ENCODE assay signal across 9 cellular contexts in genomic region chr2:64105676-64106461, GRCh38. TPM values are rescaled to one million over a fixed set of nuclear protein-coding genes. Genes with fewer than 3 reads are reported as not detected.
DNase-seq lines count a peak whose midpoint lies in the region; ATAC-seq and TF ChIP-seq lines count a peak whose summit lies in the region.
"Had no signal": no experiment of that assay in that cellular context is flagged by ENCODE, and none has a peak within 500 bp of the region (broad histone marks: within the 10 kb centered on the region; RNA-seq: fewer than 3 reads in every experiment).

No MANE protein-coding gene starts in this region.

- CTCF ChIA-PET in activated CD8-positive, alpha-beta T cell treated with anti-CD3 and anti-CD28 coated beads for 36 hours (lab: Charles Lee), result interaction anchor here (0.8 to 2.1 kb wide), 7 partner anchors 30 to 225 kb away, joined by 3 to 7 read pairs (median 4); no protein-coding TSS in a partner anchor
- CTCF ChIA-PET in activated CD8-positive, alpha-beta T cell treated with anti-CD3 and anti-CD28 coated beads, Interleukin-2, amount 10 ng/mL, durations not matched to agents 7 days and 5 days (lab: Charles Lee), result interaction anchor here (0.6 to 1.1 kb wide), 5 partner anchors 38 to 226 kb away, joined by 3 to 4 read pairs (median 3); no protein-coding TSS in a partner anchor

- no peak overlapping the region for H3K4me3 Mint-ChIP-seq in activated CD8-positive, alpha-beta T cell treated with anti-CD3 and anti-CD28 coated beads for 36 hours
- no peak overlapping the region for H3K4me3 Mint-ChIP-seq in activated CD8-positive, alpha-beta T cell treated with anti-CD3 and anti-CD28 coated beads, Interleukin-2, amount 10 ng/mL, durations not matched to agents 7 days and 5 days
- H3K4me3 Mint-ChIP-seq in stimulated activated naive B cell treated with anti-CD40 and anti-IgM and Interleukin-4, amounts not matched to agents 10 μg/mL and 1 μg/mL and 100 μg/mL, for 72 hours, result no peak overlapping the region

- H3K27me3 Mint-ChIP-seq in activated CD8-positive, alpha-beta T cell treated with anti-CD3 and anti-CD28 coated beads for 36 hours, result no peaks in the 10 kb centered on the region
- H3K27me3 Mint-ChIP-seq in activated CD8-positive, alpha-beta T cell treated with anti-CD3 and anti-CD28 coated beads, Interleukin-2, amount 10 ng/mL, durations not matched to agents 7 days and 5 days (ENCODE audit: low read depth), result no peaks in the 10 kb centered on the region
- H3K27me3 Mint-ChIP-seq in stimulated activated naive B cell treated with anti-CD40 and anti-IgM and Interleukin-4, amounts not matched to agents 10 μg/mL and 1 μg/mL and 100 μg/mL, for 72 hours, result no peaks in the 10 kb centered on the region

- no peak for DNase-seq in activated CD8-positive, alpha-beta T cell treated with anti-CD3 and anti-CD28 coated beads for 36 hours
- DNase-seq in activated CD8-positive, alpha-beta T cell treated with anti-CD3 and anti-CD28 coated beads, Interleukin-2, amount 10 ng/mL, durations not matched to agents 7 days and 5 days, result no peak
- DNase-seq in MV-4-11 (lab: John Stamatoyannopoulos, UW) (peak; percentile 47), epithelial cell of proximal tubule (ENCODE audit: low read depth) (peak; percentile 67), NCI-H1417 (lab: John Stamatoyannopoulos, UW) (no peak), NCI-H1930 (lab: John Stamatoyannopoulos, UW) (no peak), AG20443 (ENCODE audit: low spot score) (no peak)
- DNase-seq in stimulated activated naive B cell treated with anti-CD40 and anti-IgM and Interleukin-4, amounts not matched to agents 10 μg/mL and 1 μg/mL and 100 μg/mL, for 72 hours, result no peak
- DNase-seq: left cardiac atrium had no signal

- peak overlapping the region; percentile 49 for H3K27ac Mint-ChIP-seq in activated CD8-positive, alpha-beta T cell treated with anti-CD3 and anti-CD28 coated beads for 36 hours
- H3K27ac Mint-ChIP-seq in activated CD8-positive, alpha-beta T cell treated with anti-CD3 and anti-CD28 coated beads, Interleukin-2, amount 10 ng/mL, durations not matched to agents 7 days and 5 days, result no peak overlapping the region
- peak overlapping the region; percentile 67 for H3K27ac Mint-ChIP-seq in stimulated activated naive B cell treated with anti-CD40 and anti-IgM and Interleukin-4, amounts not matched to agents 10 μg/mL and 1 μg/mL and 100 μg/mL, for 72 hours

- peaks cover 78% of the 10 kb centered on the region for H3K4me1 Mint-ChIP-seq in activated CD8-positive, alpha-beta T cell treated with anti-CD3 and anti-CD28 coated beads for 36 hours (ENCODE audit: low read depth)
- H3K4me1 Mint-ChIP-seq in activated CD8-positive, alpha-beta T cell treated with anti-CD3 and anti-CD28 coated beads, Interleukin-2, amount 10 ng/mL, durations not matched to agents 7 days and 5 days (ENCODE audit: low read depth), result peaks cover 18% of the 10 kb centered on the region
- H3K4me1 Mint-ChIP-seq in stimulated activated naive B cell treated with anti-CD40 and anti-IgM and Interleukin-4, amounts not matched to agents 10 μg/mL and 1 μg/mL and 100 μg/mL, for 72 hours, result peaks cover 26 to 52% of the 10 kb centered on the region in 2 donors

- POLR2A ChIA-PET in activated CD8-positive, alpha-beta T cell treated with anti-CD3 and anti-CD28 coated beads for 36 hours (lab: Charles Lee), result interaction anchor here (0.7 to 1.5 kb wide), 5 partner anchors 17 to 1749 kb away, joined by 3 to 4 read pairs (median 3); no protein-coding TSS in a partner anchor
- POLR2A ChIA-PET in activated CD8-positive, alpha-beta T cell treated with anti-CD3 and anti-CD28 coated beads, Interleukin-2, amount 10 ng/mL, durations not matched to agents 7 days and 5 days (lab: Charles Lee), result interaction anchor here (0.7 kb wide), 1 partner anchor 518 kb away, joined by 3 read pairs; the partner anchor contains the start of gene WDPCP

- H3K9me3 Mint-ChIP-seq in activated CD8-positive, alpha-beta T cell treated with anti-CD3 and anti-CD28 coated beads for 36 hours, result peaks cover 1% of the 10 kb centered on the region
- H3K9me3 Mint-ChIP-seq in activated CD8-positive, alpha-beta T cell treated with anti-CD3 and anti-CD28 coated beads, Interleukin-2, amount 10 ng/mL, durations not matched to agents 7 days and 5 days (ENCODE audit: insufficient read depth), result no peaks in the 10 kb centered on the region
- no peaks in the 10 kb centered on the region for H3K9me3 Mint-ChIP-seq in stimulated activated naive B cell treated with anti-CD40 and anti-IgM and Interleukin-4, amounts not matched to agents 10 μg/mL and 1 μg/mL and 100 μg/mL, for 72 hours

- no peak for ATAC-seq in activated CD8-positive, alpha-beta T cell treated with anti-CD3 and anti-CD28 coated beads for 36 hours
- ATAC-seq in activated CD8-positive, alpha-beta T cell treated with anti-CD3 and anti-CD28 coated beads, Interleukin-2, amount 10 ng/mL, durations not matched to agents 7 days and 5 days, result no peak
- ATAC-seq in stimulated activated naive B cell treated with anti-CD40 and anti-IgM and Interleukin-4, amounts not matched to agents 10 μg/mL and 1 μg/mL and 100 μg/mL, for 72 hours (replicated peaks), result no peak

- peaks cover 52% of the 10 kb centered on the region for H3K36me3 Mint-ChIP-seq in activated CD8-positive, alpha-beta T cell treated with anti-CD3 and anti-CD28 coated beads for 36 hours (ENCODE audit: low read depth)
- H3K36me3 Mint-ChIP-seq in activated CD8-positive, alpha-beta T cell treated with anti-CD3 and anti-CD28 coated beads, Interleukin-2, amount 10 ng/mL, durations not matched to agents 7 days and 5 days (ENCODE audit: low read depth), result peaks cover 29% of the 10 kb centered on the region
- peaks cover 23 to 32% of the 10 kb centered on the region in 2 donors for H3K36me3 Mint-ChIP-seq in stimulated activated naive B cell treated with anti-CD40 and anti-IgM and Interleukin-4, amounts not matched to agents 10 μg/mL and 1 μg/mL and 100 μg/mL, for 72 hours

- H3K4me3 ChIP-seq in epithelial cell of proximal tubule (ENCODE audit: low read depth, low read length), result peak overlapping the region; percentile 21

- no peak for TF ChIP-seq CTCF in activated CD8-positive, alpha-beta T cell treated with anti-CD3 and anti-CD28 coated beads for 36 hours (IDR thresholded peaks at IDR 0.05)
- no peak for TF ChIP-seq CTCF in epithelial cell of proximal tubule (conservative IDR thresholded peaks at IDR 0.05; ENCODE audit: low read depth, low read length)

- intact Hi-C loops in activated CD8-positive, alpha-beta T cell treated with anti-CD3 and anti-CD28 coated beads for 36 hours (cut with micrococcal nuclease), result loop anchor here (5.0 kb wide), 1 partner anchor 36 kb away; the partner anchor contains the start of gene PELI1

RNA-seq across cellular contexts. Expression of gene PELI1, which starts 38.4 kb away (rescaled TPM):
- 10 to 100 TPM; 29.8 to 39.2 TPM for total RNA-seq in activated CD8-positive, alpha-beta T cell treated with anti-CD3 and anti-CD28 coated beads for 36 hours
- 10 to 100 TPM; 21.1 to 21.9 TPM for total RNA-seq in activated CD8-positive, alpha-beta T cell treated with anti-CD3 and anti-CD28 coated beads, Interleukin-2, amount 10 ng/mL, durations not matched to agents 7 days and 5 days
- 8.2 and 10.6 TPM in 2 replicates for total RNA-seq in epithelial cell of proximal tubule

Comparison
In these comparisons a context has a peak if more than half of its experiments do, and no peak if none do; other contexts are left out.
1. DNase-seq: peak in MV-4-11 (single experiment) and epithelial cell of proximal tubule (single experiment); none in activated CD8-positive, alpha-beta T cell treated with anti-CD3 and anti-CD28 coated beads for 36 hours (single experiment), activated CD8-positive, alpha-beta T cell treated with anti-CD3 and anti-CD28 coated beads, Interleukin-2, amount 10 ng/mL, durations not matched to agents 7 days and 5 days (single experiment), stimulated activated naive B cell treated with anti-CD40 and anti-IgM and Interleukin-4, amounts not matched to agents 10 μg/mL and 1 μg/mL and 100 μg/mL, for 72 hours (single experiment), NCI-H1417 (0 of 3), NCI-H1930 (0 of 2) and AG20443 (single experiment).